9 cellular contexts compared by ENCODE assay signal in the genomic region with DNA sequence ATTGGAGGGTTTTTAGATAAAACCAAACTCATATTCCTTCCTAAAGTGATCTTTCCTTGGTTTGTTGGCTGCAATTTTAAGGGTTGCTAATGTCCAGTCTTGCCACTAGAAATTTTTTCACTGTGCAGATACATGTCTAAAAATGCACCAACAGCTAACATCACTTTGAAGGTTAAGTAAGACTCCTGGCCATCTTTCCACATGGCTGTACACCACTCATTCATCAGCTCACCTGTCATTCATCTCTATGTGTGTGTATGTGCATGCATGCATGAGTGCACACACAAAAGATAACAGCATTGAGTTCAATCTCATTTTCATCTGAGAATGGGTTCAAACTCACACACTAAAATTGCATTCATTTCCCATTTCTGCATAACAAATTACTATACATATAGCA.
"Had no signal": no experiment of that assay in that cellular context is flagged by ENCODE, and none has a peak within 500 bp of the region (broad histone marks: within the 10 kb centered on the region; RNA-seq: fewer than 3 reads in every experiment).

No MANE protein-coding gene starts in this region.

- ATAC-seq: GM23338, HCT116 had no signal

- H3K27ac ChIP-seq: GM23248 had no signal

- H3K27ac Mint-ChIP-seq: GM23338, H9, HFFc6 had no signal

- H3K4me1 ChIP-seq: HAP-1 had no signal

- H3K9me3 Mint-ChIP-seq: GM23338, H9, HFFc6 had no signal

- H3K36me3 ChIP-seq: HAP-1 had no signal

- H3K4me1 Mint-ChIP-seq: GM23338, H9 had no signal

- H3K4me2 ChIP-seq: GM23338 had no signal

- H3K4me3 ChIP-seq: GM23248, GM23338, HAP-1 had no signal

- H3K9ac ChIP-seq: GM23248 had no signal

- H2AFZ ChIP-seq: GM23248, GM23338 had no signal

- H3K9me3 ChIP-seq: HAP-1 had no signal

- DNase-seq: GM23248, GOT3, H7, H9, HCEC 1CT, HFFc6 had no signal

- H3K4me3 Mint-ChIP-seq: GM23338, H9, HFFc6 had no signal
